1 cellular context compared by ENCODE assay signal in genomic region chr12:50764116-50764860, GRCh38.
A peak's percentile ranks its signal among the peaks of the same experiment; 100 is the strongest.
TF ChIP-seq lines count a peak whose summit lies in the region.

No MANE protein-coding gene starts in this region.

TF ChIP-seq in HepG2, 621 proteins besides CTCF, POLR2A, EP300 and RAD21 (continued from another document and continues in another):
- TF ChIP-seq, protein P1, sequence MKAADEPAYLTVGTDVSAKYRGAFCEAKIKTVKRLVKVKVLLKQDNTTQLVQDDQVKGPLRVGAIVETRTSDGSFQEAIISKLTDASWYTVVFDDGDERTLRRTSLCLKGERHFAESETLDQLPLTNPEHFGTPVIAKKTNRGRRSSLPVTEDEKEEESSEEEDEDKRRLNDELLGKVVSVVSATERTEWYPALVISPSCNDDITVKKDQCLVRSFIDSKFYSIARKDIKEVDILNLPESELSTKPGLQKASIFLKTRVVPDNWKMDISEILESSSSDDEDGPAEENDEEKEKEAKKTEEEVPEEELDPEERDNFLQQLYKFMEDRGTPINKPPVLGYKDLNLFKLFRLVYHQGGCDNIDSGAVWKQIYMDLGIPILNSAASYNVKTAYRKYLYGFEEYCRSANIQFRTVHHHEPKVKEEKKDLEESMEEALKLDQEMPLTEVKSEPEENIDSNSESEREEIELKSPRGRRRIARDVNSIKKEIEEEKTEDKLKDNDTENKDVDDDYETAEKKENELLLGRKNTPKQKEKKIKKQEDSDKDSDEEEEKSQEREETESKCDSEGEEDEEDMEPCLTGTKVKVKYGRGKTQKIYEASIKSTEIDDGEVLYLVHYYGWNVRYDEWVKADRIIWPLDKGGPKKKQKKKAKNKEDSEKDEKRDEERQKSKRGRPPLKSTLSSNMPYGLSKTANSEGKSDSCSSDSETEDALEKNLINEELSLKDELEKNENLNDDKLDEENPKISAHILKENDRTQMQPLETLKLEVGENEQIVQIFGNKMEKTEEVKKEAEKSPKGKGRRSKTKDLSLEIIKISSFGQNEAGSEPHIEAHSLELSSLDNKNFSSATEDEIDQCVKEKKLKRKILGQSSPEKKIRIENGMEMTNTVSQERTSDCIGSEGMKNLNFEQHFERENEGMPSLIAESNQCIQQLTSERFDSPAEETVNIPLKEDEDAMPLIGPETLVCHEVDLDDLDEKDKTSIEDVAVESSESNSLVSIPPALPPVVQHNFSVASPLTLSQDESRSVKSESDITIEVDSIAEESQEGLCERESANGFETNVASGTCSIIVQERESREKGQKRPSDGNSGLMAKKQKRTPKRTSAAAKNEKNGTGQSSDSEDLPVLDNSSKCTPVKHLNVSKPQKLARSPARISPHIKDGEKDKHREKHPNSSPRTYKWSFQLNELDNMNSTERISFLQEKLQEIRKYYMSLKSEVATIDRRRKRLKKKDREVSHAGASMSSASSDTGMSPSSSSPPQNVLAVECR (CRISPR knock-in tag; IDR thresholded peaks at IDR 0.05; ENCODE audit: borderline replicate concordance), result peak; percentile 55; the same call in 1 of the 2 replicates
- TF ChIP-seq HOXD1 (CRISPR knock-in tag; IDR thresholded peaks at IDR 0.05), result 0 out of 2 replicates have a peak, but pooled peaks have one; percentile 17
- TF ChIP-seq ZNF230 (CRISPR knock-in tag; IDR thresholded peaks at IDR 0.05), result no peak
- TF ChIP-seq MED8 (CRISPR knock-in tag; IDR thresholded peaks at IDR 0.05; ENCODE audit: insufficient replicate concordance), result no peak
- no peak; the same call in 1 of the 2 replicates for TF ChIP-seq ZSCAN31 (CRISPR knock-in tag; IDR thresholded peaks at IDR 0.05; ENCODE audit: low read depth)
- no peak for TF ChIP-seq ADNP (CRISPR knock-in tag; IDR thresholded peaks at IDR 0.05)
- peak; percentile 4; the same call in 1 of the 2 replicates for TF ChIP-seq NCOA1 (CRISPR knock-in tag; IDR thresholded peaks at IDR 0.05)
- peak; percentile 13; the same call in 1 of the 2 replicates for TF ChIP-seq IRF2 (CRISPR knock-in tag; IDR thresholded peaks at IDR 0.05)
- no peak for TF ChIP-seq XBP1 (CRISPR knock-in tag; IDR thresholded peaks at IDR 0.05)
- TF ChIP-seq ZSCAN25 (CRISPR knock-in tag; IDR thresholded peaks at IDR 0.05), result no peak; the same call in 1 of the 2 replicates
- TF ChIP-seq ZNF720 (CRISPR knock-in tag; IDR thresholded peaks at IDR 0.05), result no peak
- TF ChIP-seq SOX5 (CRISPR knock-in tag; IDR thresholded peaks at IDR 0.05; ENCODE audit: borderline replicate concordance), result no peak
- no peak for TF ChIP-seq ZNF513 (CRISPR knock-in tag; conservative IDR thresholded peaks at IDR 0.05)
- TF ChIP-seq, protein P2, sequence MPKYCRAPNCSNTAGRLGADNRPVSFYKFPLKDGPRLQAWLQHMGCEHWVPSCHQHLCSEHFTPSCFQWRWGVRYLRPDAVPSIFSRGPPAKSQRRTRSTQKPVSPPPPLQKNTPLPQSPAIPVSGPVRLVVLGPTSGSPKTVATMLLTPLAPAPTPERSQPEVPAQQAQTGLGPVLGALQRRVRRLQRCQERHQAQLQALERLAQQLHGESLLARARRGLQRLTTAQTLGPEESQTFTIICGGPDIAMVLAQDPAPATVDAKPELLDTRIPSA (CRISPR knock-in tag; IDR thresholded peaks at IDR 0.05; ENCODE audit: borderline replicate concordance), result no peak
- TF ChIP-seq YEATS4 (CRISPR knock-in tag; IDR thresholded peaks at IDR 0.05; ENCODE audit: borderline replicate concordance), result peak; percentile 81
- no peak for TF ChIP-seq ZNF589 (CRISPR knock-in tag; conservative IDR thresholded peaks at IDR 0.05)
- TF ChIP-seq, protein P3, sequence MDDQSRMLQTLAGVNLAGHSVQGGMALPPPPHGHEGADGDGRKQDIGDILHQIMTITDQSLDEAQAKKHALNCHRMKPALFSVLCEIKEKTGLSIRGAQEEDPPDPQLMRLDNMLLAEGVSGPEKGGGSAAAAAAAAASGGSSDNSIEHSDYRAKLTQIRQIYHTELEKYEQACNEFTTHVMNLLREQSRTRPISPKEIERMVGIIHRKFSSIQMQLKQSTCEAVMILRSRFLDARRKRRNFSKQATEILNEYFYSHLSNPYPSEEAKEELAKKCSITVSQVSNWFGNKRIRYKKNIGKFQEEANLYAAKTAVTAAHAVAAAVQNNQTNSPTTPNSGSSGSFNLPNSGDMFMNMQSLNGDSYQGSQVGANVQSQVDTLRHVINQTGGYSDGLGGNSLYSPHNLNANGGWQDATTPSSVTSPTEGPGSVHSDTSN (CRISPR knock-in tag; IDR thresholded peaks at IDR 0.05; ENCODE audit: borderline replicate concordance), result peak; percentile 41; the same call in 1 of the 2 replicates
- TF ChIP-seq SETDB1 (CRISPR knock-in tag; IDR thresholded peaks at IDR 0.05; ENCODE audit: borderline replicate concordance), result no peak
- no peak for TF ChIP-seq ZNF644 (CRISPR knock-in tag; IDR thresholded peaks at IDR 0.05; ENCODE audit: low read depth)
- TF ChIP-seq DZIP1 (CRISPR knock-in tag; IDR thresholded peaks at IDR 0.05), result 0 out of 2 replicates have a peak, but pooled peaks have one; percentile 20
- no peak for TF ChIP-seq ZNF232 (CRISPR knock-in tag; IDR thresholded peaks at IDR 0.05; ENCODE audit: borderline replicate concordance)
- peak; percentile 45 for TF ChIP-seq EED (CRISPR knock-in tag; IDR thresholded peaks at IDR 0.05)
- TF ChIP-seq, protein P4, sequence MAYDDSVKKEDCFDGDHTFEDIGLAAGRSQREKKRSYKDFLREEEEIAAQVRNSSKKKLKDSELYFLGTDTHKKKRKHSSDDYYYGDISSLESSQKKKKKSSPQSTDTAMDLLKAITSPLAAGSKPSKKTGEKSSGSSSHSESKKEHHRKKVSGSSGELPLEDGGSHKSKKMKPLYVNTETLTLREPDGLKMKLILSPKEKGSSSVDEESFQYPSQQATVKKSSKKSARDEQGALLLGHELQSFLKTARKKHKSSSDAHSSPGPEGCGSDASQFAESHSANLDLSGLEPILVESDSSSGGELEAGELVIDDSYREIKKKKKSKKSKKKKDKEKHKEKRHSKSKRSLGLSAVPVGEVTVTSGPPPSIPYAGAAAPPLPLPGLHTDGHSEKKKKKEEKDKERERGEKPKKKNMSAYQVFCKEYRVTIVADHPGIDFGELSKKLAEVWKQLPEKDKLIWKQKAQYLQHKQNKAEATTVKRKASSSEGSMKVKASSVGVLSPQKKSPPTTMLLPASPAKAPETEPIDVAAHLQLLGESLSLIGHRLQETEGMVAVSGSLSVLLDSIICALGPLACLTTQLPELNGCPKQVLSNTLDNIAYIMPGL (CRISPR knock-in tag; IDR thresholded peaks at IDR 0.05; ENCODE audit: borderline replicate concordance in 1 of 2, low read depth in 1 of 2), result no peak; a peak in 1 of 4 replicates
- TF ChIP-seq SKI (IDR thresholded peaks at IDR 0.05; ENCODE audit: partially characterized antibody), result no peak
- no peak for TF ChIP-seq THYN1 (CRISPR knock-in tag; IDR thresholded peaks at IDR 0.05; ENCODE audit: borderline replicate concordance, low read depth)
- TF ChIP-seq ZNF256 (CRISPR knock-in tag; conservative IDR thresholded peaks at IDR 0.05), result no peak
- TF ChIP-seq GATAD1 (CRISPR knock-in tag; IDR thresholded peaks at IDR 0.05), result no peak
- no peak for TF ChIP-seq ZNF121 (CRISPR knock-in tag; IDR thresholded peaks at IDR 0.05)
- peak; percentile 77 for TF ChIP-seq RBFOX2 (IDR thresholded peaks at IDR 0.05; ENCODE audit: low read depth, low read length)
- TF ChIP-seq NCOR1 (IDR thresholded peaks at IDR 0.05; ENCODE audit: borderline replicate concordance, low read length), result no peak
- TF ChIP-seq RFXANK (CRISPR knock-in tag; IDR thresholded peaks at IDR 0.05), result no peak
- no peak for TF ChIP-seq NFRKB (IDR thresholded peaks at IDR 0.05)
- TF ChIP-seq SSRP1 (CRISPR knock-in tag; IDR thresholded peaks at IDR 0.05), result no peak
- 0 out of 2 replicates have a peak, but pooled peaks have one; percentile 39 for TF ChIP-seq BRCA1 (CRISPR knock-in tag; IDR thresholded peaks at IDR 0.05)
- no peak for TF ChIP-seq SNAPC4 (CRISPR knock-in tag; IDR thresholded peaks at IDR 0.05)
- no peak for TF ChIP-seq REL (CRISPR knock-in tag; conservative IDR thresholded peaks at IDR 0.05)
- TF ChIP-seq, protein P5, sequence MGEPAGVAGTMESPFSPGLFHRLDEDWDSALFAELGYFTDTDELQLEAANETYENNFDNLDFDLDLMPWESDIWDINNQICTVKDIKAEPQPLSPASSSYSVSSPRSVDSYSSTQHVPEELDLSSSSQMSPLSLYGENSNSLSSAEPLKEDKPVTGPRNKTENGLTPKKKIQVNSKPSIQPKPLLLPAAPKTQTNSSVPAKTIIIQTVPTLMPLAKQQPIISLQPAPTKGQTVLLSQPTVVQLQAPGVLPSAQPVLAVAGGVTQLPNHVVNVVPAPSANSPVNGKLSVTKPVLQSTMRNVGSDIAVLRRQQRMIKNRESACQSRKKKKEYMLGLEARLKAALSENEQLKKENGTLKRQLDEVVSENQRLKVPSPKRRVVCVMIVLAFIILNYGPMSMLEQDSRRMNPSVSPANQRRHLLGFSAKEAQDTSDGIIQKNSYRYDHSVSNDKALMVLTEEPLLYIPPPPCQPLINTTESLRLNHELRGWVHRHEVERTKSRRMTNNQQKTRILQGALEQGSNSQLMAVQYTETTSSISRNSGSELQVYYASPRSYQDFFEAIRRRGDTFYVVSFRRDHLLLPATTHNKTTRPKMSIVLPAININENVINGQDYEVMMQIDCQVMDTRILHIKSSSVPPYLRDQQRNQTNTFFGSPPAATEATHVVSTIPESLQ (CRISPR knock-in tag; conservative IDR thresholded peaks at IDR 0.05), result no peak
- TF ChIP-seq GATAD2A (CRISPR knock-in tag; IDR thresholded peaks at IDR 0.05), result no peak
- TF ChIP-seq ZNF484 (CRISPR knock-in tag; IDR thresholded peaks at IDR 0.05; ENCODE audit: borderline replicate concordance, low read depth), result no peak
- TF ChIP-seq GABPB1 (CRISPR knock-in tag; IDR thresholded peaks at IDR 0.05), result peak; percentile 76; the same call in 1 of the 2 replicates
- no peak for TF ChIP-seq KLF9 (CRISPR knock-in tag; IDR thresholded peaks at IDR 0.05; ENCODE audit: low read depth)
